In genomic region chr1:47435506-47436303, GRCh38 we compare ENCODE assay signal across 9 cellular contexts. TPM values are rescaled to one million over a fixed set of nuclear protein-coding genes. Genes with fewer than 3 reads are reported as not detected.
DNase-seq lines count a peak whose midpoint lies in the region; ATAC-seq and FAIRE-seq lines count a peak whose summit lies in the region.
"Had no signal": no experiment of that assay in that cellular context is flagged by ENCODE, and none has a peak within 500 bp of the region (broad histone marks: within the 10 kb centered on the region; RNA-seq: fewer than 3 reads in every experiment).

No MANE protein-coding gene starts in this region.

- peaks cover 0 to 15% (median 3%) of the 10 kb centered on the region in 3 donors for H3K36me3 Mint-ChIP-seq in CD8-positive, alpha-beta memory T cell
- H3K36me3 Mint-ChIP-seq in IgD-negative memory B cell: no peaks in the 10 kb centered on the region
- H3K36me3 Mint-ChIP-seq in activated naive CD8-positive, alpha-beta T cell treated with anti-CD3 and anti-CD28 coated beads for 36 hours: peaks cover 20% of the 10 kb centered on the region
- H3K36me3 Mint-ChIP-seq in naive thymus-derived CD8-positive, alpha-beta T cell: peaks cover 0 to 4% (median 0%) of the 10 kb centered on the region in 3 donors
- H3K36me3 Mint-ChIP-seq: stimulated activated memory B cell treated with anti-CD40 and anti-IgM and Interleukin-4, amounts not matched to agents 10 μg/mL and 1 μg/mL and 100 μg/mL, for 72 hours had no signal

- H3K27ac Mint-ChIP-seq in CD8-positive, alpha-beta memory T cell: peak overlapping the region in 7 of 8 donors; percentile 37 to 92 (median 90)
- H3K27ac Mint-ChIP-seq in IgD-negative memory B cell: peak overlapping the region in 2 of 3 donors; percentile 91 to 94
- H3K27ac Mint-ChIP-seq in activated naive CD8-positive, alpha-beta T cell treated with anti-CD3 and anti-CD28 coated beads for 36 hours: no peak overlapping the region
- H3K27ac Mint-ChIP-seq in naive thymus-derived CD8-positive, alpha-beta T cell: peak overlapping the region in 6 of 10 donors; percentile 49 to 89 (median 68)

- DNase-seq in CD8-positive, alpha-beta memory T cell: no peak
- no peak for DNase-seq in activated naive CD8-positive, alpha-beta T cell treated with anti-CD3 and anti-CD28 coated beads for 36 hours
- no peak for DNase-seq in naive thymus-derived CD8-positive, alpha-beta T cell
- DNase-seq in GM19239 (ENCODE audit: insufficient read length, low spot score): no peak
- DNase-seq in germinal center (ENCODE audit: low spot score): no peak

- no peak for ATAC-seq in naive thymus-derived CD8-positive, alpha-beta T cell
- no peak for ATAC-seq in GM18498 (IDR thresholded peaks at IDR 0.05; ENCODE audit: unreplicated experiment)
- ATAC-seq in HG02798 (IDR thresholded peaks at IDR 0.05; ENCODE audit: poor library complexity, unreplicated experiment): no peak

- H3K27me3 ChIP-seq in CD8-positive, alpha-beta memory T cell (ENCODE audit: insufficient read depth, low read length, poor library complexity, severe bottlenecking): peaks cover 3% of the 10 kb centered on the region

- CTCF ChIA-PET in CD8-positive, alpha-beta memory T cell (lab: Charles Lee): interaction anchor here (0.7 to 5.9 kb wide), 21 partner anchors 7 to 291 kb away, joined by 3 to 50 read pairs (median 5); partner anchors contain the start of genes CMPK1 and STIL

- H3K4me1 Mint-ChIP-seq in CD8-positive, alpha-beta memory T cell: peaks cover 36 to 64% (median 45%) of the 10 kb centered on the region in 3 donors
- H3K4me1 Mint-ChIP-seq in IgD-negative memory B cell: peaks cover 18 to 30% (median 25%) of the 10 kb centered on the region in 3 donors
- H3K4me1 Mint-ChIP-seq in activated naive CD8-positive, alpha-beta T cell treated with anti-CD3 and anti-CD28 coated beads for 36 hours: peaks cover 44% of the 10 kb centered on the region
- H3K4me1 Mint-ChIP-seq in naive thymus-derived CD8-positive, alpha-beta T cell: peaks cover 26 to 49% (median 46%) of the 10 kb centered on the region in 4 donors

- peaks cover 0 to 8% of the 10 kb centered on the region in 2 donors for H3K27me3 Mint-ChIP-seq in CD8-positive, alpha-beta memory T cell
- peaks cover 37% of the 10 kb centered on the region for H3K27me3 Mint-ChIP-seq in IgD-negative memory B cell
- H3K27me3 Mint-ChIP-seq in activated naive CD8-positive, alpha-beta T cell treated with anti-CD3 and anti-CD28 coated beads for 36 hours: peaks cover 59% of the 10 kb centered on the region
- peaks cover 14 to 42% (median 28%) of the 10 kb centered on the region in 5 donors for H3K27me3 Mint-ChIP-seq in naive thymus-derived CD8-positive, alpha-beta T cell

- POLR2A ChIA-PET in CD8-positive, alpha-beta memory T cell (lab: Charles Lee): no interaction called here
- POLR2A ChIA-PET in naive thymus-derived CD8-positive, alpha-beta T cell (lab: Charles Lee): interaction anchor here (0.7 kb wide), 1 partner anchor 291 kb away, joined by 7 read pairs; no protein-coding TSS in a partner anchor

- peaks cover 31% of the 10 kb centered on the region for H3K4me1 ChIP-seq in CD8-positive, alpha-beta memory T cell (ENCODE audit: insufficient read depth, low read length)

- H3K4me3 Mint-ChIP-seq in CD8-positive, alpha-beta memory T cell: peak overlapping the region; percentile 89 to 96 (median 92)
- H3K4me3 Mint-ChIP-seq in IgD-negative memory B cell: peak overlapping the region; percentile 82 to 97 (median 94)
- peak overlapping the region; percentile 89 for H3K4me3 Mint-ChIP-seq in activated naive CD8-positive, alpha-beta T cell treated with anti-CD3 and anti-CD28 coated beads for 36 hours
- peak overlapping the region in 7 of 10 donors; percentile 78 to 93 (median 88) for H3K4me3 Mint-ChIP-seq in naive thymus-derived CD8-positive, alpha-beta T cell

- no peak overlapping the region for H3K4me3 ChIP-seq in CD8-positive, alpha-beta memory T cell (ENCODE audit: low read length)

- FAIRE-seq in GM19239 (lab: Jason Lieb, UNC): no peak

- no peaks in the 10 kb centered on the region for H3K9me3 ChIP-seq in CD8-positive, alpha-beta memory T cell (ENCODE audit: low read length)

- H3K36me3 ChIP-seq in CD8-positive, alpha-beta memory T cell (ENCODE audit: insufficient read depth, low read length): no peaks in the 10 kb centered on the region

- H3K27ac ChIP-seq in CD8-positive, alpha-beta memory T cell (ENCODE audit: low read depth, low read length): no peak overlapping the region

- no peaks in the 10 kb centered on the region for H3K9me3 Mint-ChIP-seq in CD8-positive, alpha-beta memory T cell
- no peaks in the 10 kb centered on the region for H3K9me3 Mint-ChIP-seq in IgD-negative memory B cell
- H3K9me3 Mint-ChIP-seq in activated naive CD8-positive, alpha-beta T cell treated with anti-CD3 and anti-CD28 coated beads for 36 hours: no peaks in the 10 kb centered on the region
- H3K9me3 Mint-ChIP-seq in naive thymus-derived CD8-positive, alpha-beta T cell: no peaks in the 10 kb centered on the region
- H3K9me3 Mint-ChIP-seq: stimulated activated memory B cell treated with anti-CD40 and anti-IgM and Interleukin-4, amounts not matched to agents 10 μg/mL and 1 μg/mL and 100 μg/mL, for 72 hours had no signal

RNA-seq across cellular contexts. Expression of gene FOXD2, which starts 2.1 kb away (rescaled TPM):
- under 1 TPM; 0.18 to 0.22 TPM for total RNA-seq in CD8-positive, alpha-beta memory T cell
- 0.37 TPM for polyA plus RNA-seq in CD8-positive, alpha-beta memory T cell
- polyA plus RNA-seq in IgD-negative memory B cell: 0.04 TPM
- total RNA-seq in activated naive CD8-positive, alpha-beta T cell treated with anti-CD3 and anti-CD28 coated beads for 36 hours: under 1 TPM in 1 of 2 experiments, not detected in 1; 0.04 TPM
- under 1 TPM; 0.27 to 0.36 TPM for total RNA-seq in naive thymus-derived CD8-positive, alpha-beta T cell
- polyA plus RNA-seq in naive thymus-derived CD8-positive, alpha-beta T cell: under 1 TPM in 2 of 3 donors, not detected in 1; 0.05 to 0.32 TPM

RNA-seq across cellular contexts. Expression of gene FOXE3, which starts 19.6 kb away (rescaled TPM):
- total RNA-seq in CD8-positive, alpha-beta memory T cell: not detected
- polyA plus RNA-seq in CD8-positive, alpha-beta memory T cell: not detected
- not detected for polyA plus RNA-seq in IgD-negative memory B cell
- not detected for total RNA-seq in activated naive CD8-positive, alpha-beta T cell treated with anti-CD3 and anti-CD28 coated beads for 36 hours
- total RNA-seq in naive thymus-derived CD8-positive, alpha-beta T cell: not detected
- polyA plus RNA-seq in naive thymus-derived CD8-positive, alpha-beta T cell: not detected
